Comparison of ENCODE assay signal across 10 cellular contexts in the genomic region with DNA sequence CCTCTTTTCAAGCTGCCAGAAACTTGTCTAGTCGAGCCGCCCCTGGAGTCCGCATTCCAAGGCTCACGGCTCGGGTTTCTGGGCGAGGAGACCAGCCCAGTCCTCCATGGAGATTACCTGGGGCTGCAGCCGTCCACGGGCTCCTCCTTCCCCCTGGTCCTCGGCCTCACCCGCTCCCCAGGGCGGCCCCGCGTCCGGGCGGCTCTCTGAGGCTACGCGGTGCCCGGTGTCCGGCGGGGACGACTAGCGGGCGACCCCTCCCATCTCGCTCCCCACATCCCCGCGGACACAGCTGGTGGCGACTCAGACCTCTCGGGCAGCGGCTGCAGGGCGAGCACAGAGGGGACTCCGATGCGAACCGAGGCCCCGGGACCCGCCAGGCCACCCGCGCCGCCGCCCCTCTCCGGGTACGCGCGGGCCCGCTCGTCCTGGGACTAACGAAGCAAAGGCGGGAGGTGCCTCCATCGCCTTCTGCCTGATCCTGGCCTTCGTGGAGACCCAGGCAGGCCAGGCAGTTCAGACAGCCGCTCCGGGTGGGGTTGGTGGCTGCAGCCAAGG.
DNase-seq lines count a peak whose midpoint lies in the region; ATAC-seq and TF ChIP-seq lines count a peak whose summit lies in the region.
"Had no signal": no experiment of that assay in that cellular context is flagged by ENCODE, and none has a peak within 500 bp of the region (broad histone marks: within the 10 kb centered on the region; RNA-seq: fewer than 3 reads in every experiment).

No MANE protein-coding gene starts in this region.

- H2AFZ ChIP-seq in smooth muscle cell (ENCODE audit: low read depth) = peak overlapping the region; percentile 88

- peaks cover 5% of the 10 kb centered on the region for H3K4me1 Mint-ChIP-seq in chondrocyte (ENCODE audit: low read depth)
- no peaks in the 10 kb centered on the region for H3K4me1 Mint-ChIP-seq in Caco-2 (ENCODE audit: low read depth, unreplicated experiment)

- no TSS peak for BruUV-seq in Caco-2 (replicated peaks; lab: Mats Ljungman, UMichigan)

- H3K36me3 Mint-ChIP-seq in chondrocyte (ENCODE audit: low read depth) = peaks cover 2% of the 10 kb centered on the region
- H3K36me3 Mint-ChIP-seq in Caco-2 (ENCODE audit: insufficient read depth, unreplicated experiment) = no peaks in the 10 kb centered on the region

- no peaks in the 10 kb centered on the region for H4K20me1 ChIP-seq in smooth muscle cell (ENCODE audit: low read depth)

- H3K27me3 Mint-ChIP-seq in chondrocyte (ENCODE audit: low read depth) = peaks cover 19% of the 10 kb centered on the region
- H3K27me3 Mint-ChIP-seq in Caco-2 (ENCODE audit: insufficient read depth, unreplicated experiment) = no peaks in the 10 kb centered on the region

- H3F3A ChIP-seq in smooth muscle cell (ENCODE audit: low read depth) = no peaks in the 10 kb centered on the region

- no peaks in the 10 kb centered on the region for H3K9me3 ChIP-seq in HUES48 (ENCODE audit: control insufficient read depth, insufficient read depth, low read length)
- H3K9me3 ChIP-seq in smooth muscle cell (replicated peaks; ENCODE audit: low read depth) = no peaks in the 10 kb centered on the region
- H3K9me3 ChIP-seq in Caco-2 = no peaks in the 10 kb centered on the region

- POLR2A ChIA-PET in Caco-2 (lab: Charles Lee) = no interaction called here

- H3K27me3 ChIP-seq in HUES48 (ENCODE audit: control insufficient read depth, insufficient read depth, low read length) (peaks cover 20% of the 10 kb centered on the region), smooth muscle cell (ENCODE audit: low read depth) (peaks cover 26% of the 10 kb centered on the region), Caco-2 (replicated peaks; ENCODE audit: control insufficient read depth, insufficient read depth, low read length) (no peaks in the 10 kb centered on the region)

- no peak overlapping the region for H3K27ac ChIP-seq in HUES48 (ENCODE audit: low read depth, low read length)
- no peak overlapping the region for H3K27ac ChIP-seq in smooth muscle cell (ENCODE audit: low read depth)

- H3K27ac Mint-ChIP-seq in chondrocyte (ENCODE audit: unreplicated experiment) (no peak overlapping the region), Caco-2 (ENCODE audit: unreplicated experiment) (no peak overlapping the region)
- H3K27ac Mint-ChIP-seq: T-helper 1 cell treated with Interleukin-12 subunit alpha and Interleukin-12 subunit beta and Interleukin-4 antibody, amounts not matched to agents 30 μg/mL and 1 μg/mL, for 36 hours had no signal

- H3K36me3 ChIP-seq in HUES48 (ENCODE audit: control insufficient read depth, insufficient read depth, low read length) (no peaks in the 10 kb centered on the region), smooth muscle cell (ENCODE audit: low read depth) (no peaks in the 10 kb centered on the region), Caco-2 (ENCODE audit: control insufficient read depth, insufficient read depth, low read length) (no peaks in the 10 kb centered on the region)

- peak; percentile 85 for DNase-seq in chondrocyte (ENCODE audit: low spot score)
- DNase-seq in left kidney (ENCODE audit: low read depth, low spot score) = peak; percentile 87
- DNase-seq in smooth muscle cell (lab: John Stamatoyannopoulos, UW; ENCODE audit: unreplicated experiment) = peak; percentile 0
- DNase-seq in HCEC 1CT = no peak
- no peak for DNase-seq in Caco-2
- DNase-seq: NCI-H226 had no signal

- TF ChIP-seq CTCF in chondrocyte (IDR thresholded peaks at IDR 0.05) (no peak), smooth muscle cell (IDR thresholded peaks at IDR 0.05; ENCODE audit: borderline replicate concordance, insufficient read depth, poor library complexity, severe bottlenecking) (no peak), Caco-2 (IDR thresholded peaks at IDR 0.05; ENCODE audit: insufficient read depth in 1 of 2, low read depth in 1 of 2, low read length in 1 of 2, severe bottlenecking in 1 of 2, unreplicated experiment in 1 of 2) (no peak)

- H3K4me3 ChIP-seq in HUES48 (ENCODE audit: low read depth, low read length) (peak overlapping the region; percentile 71), smooth muscle cell (peak overlapping the region; percentile 59), Caco-2 (ENCODE audit: low read depth, low read length) (no peak overlapping the region)

- H3K4me2 ChIP-seq in smooth muscle cell = peak overlapping the region; percentile 93

- peaks cover 13% of the 10 kb centered on the region; the same call in 1 of the 2 replicates for H3K4me1 ChIP-seq in HUES48 (ENCODE audit: control insufficient read depth, insufficient read depth, low read length)
- no peaks in the 10 kb centered on the region for H3K4me1 ChIP-seq in smooth muscle cell (ENCODE audit: low read depth)
- no peaks in the 10 kb centered on the region for H3K4me1 ChIP-seq in Caco-2

- peak overlapping the region; percentile 60 for H3K4me3 Mint-ChIP-seq in chondrocyte (ENCODE audit: unreplicated experiment)
- no peak overlapping the region for H3K4me3 Mint-ChIP-seq in Caco-2 (ENCODE audit: unreplicated experiment)
- H3K4me3 Mint-ChIP-seq: T-helper 1 cell treated with Interleukin-12 subunit alpha and Interleukin-12 subunit beta and Interleukin-4 antibody, amounts not matched to agents 30 μg/mL and 1 μg/mL, for 36 hours had no signal

- H3K79me2 ChIP-seq in smooth muscle cell (ENCODE audit: low read depth) = no peaks in the 10 kb centered on the region

- H3K9me3 Mint-ChIP-seq in chondrocyte (ENCODE audit: low read depth) (peaks cover 3% of the 10 kb centered on the region), Caco-2 (ENCODE audit: unreplicated experiment) (no peaks in the 10 kb centered on the region)
- H3K9me3 Mint-ChIP-seq: T-helper 1 cell treated with Interleukin-12 subunit alpha and Interleukin-12 subunit beta and Interleukin-4 antibody, amounts not matched to agents 30 μg/mL and 1 μg/mL, for 36 hours had no signal

- WGBS in smooth muscle cell (ENCODE audit: low lambda C conversion rate) = 3% methylated on average over 51 of the region's 51 CpGs

- intact Hi-C loops in Caco-2 (cut with micrococcal nuclease; ENCODE audit: unreplicated experiment) = no loop called here

- ATAC-seq in GM21423 (IDR thresholded peaks at IDR 0.05; ENCODE audit: unreplicated experiment) (no peak), GM18519 (IDR thresholded peaks at IDR 0.05; ENCODE audit: low FRiP score, unreplicated experiment) (no peak)

- H3K9ac ChIP-seq in HUES48 (ENCODE audit: low read depth, low read length) (peak overlapping the region; percentile 46; the same call in 1 of the 2 replicates), smooth muscle cell (ENCODE audit: low read depth) (no peak overlapping the region)

- CTCF ChIA-PET in Caco-2 (lab: Charles Lee) = no interaction called here

Comparison
In these comparisons a context has a peak if more than half of its experiments do, and no peak if none do; other contexts are left out.
1. DNase-seq: peak in chondrocyte (single experiment), left kidney (single experiment) and smooth muscle cell (single experiment); none in HCEC 1CT (single experiment) and Caco-2 (0 of 2).